Comparison of ENCODE assay signal across 18 cellular contexts in the genomic region with DNA sequence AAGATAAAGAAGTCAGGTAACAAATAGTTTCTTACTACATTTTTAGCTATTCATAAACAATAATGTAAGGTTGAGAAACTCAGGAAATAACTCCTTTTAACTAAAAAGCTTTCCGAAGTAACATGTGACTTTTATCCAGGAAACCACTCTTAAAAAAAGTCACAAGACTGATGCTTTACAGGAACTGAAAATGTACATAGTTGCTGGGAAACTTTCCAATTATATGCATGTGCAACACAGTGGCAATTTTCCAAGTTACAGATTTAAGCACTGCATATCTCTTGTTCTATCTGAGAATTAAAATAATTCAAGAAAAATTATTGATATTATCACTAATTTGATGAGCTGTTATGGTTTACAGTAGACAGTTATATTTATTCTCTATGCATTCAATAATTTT.
A peak's percentile ranks its signal among the peaks of the same experiment; 100 is the strongest.
DNase-seq lines count a peak whose midpoint lies in the region; ATAC-seq, FAIRE-seq and TF ChIP-seq lines count a peak whose summit lies in the region.
"Had no signal": no experiment of that assay in that cellular context is flagged by ENCODE, and none has a peak within 500 bp of the region (broad histone marks: within the 10 kb centered on the region; RNA-seq: fewer than 3 reads in every experiment).

No MANE protein-coding gene starts in this region.

- H3K36me3 ChIP-seq in BLaER1 treated with 17β-estradiol and CSF1 and Interleukin-3, amounts not matched to agents 10 nM and 100 nM, result no peaks in the 10 kb centered on the region; a peak in 1 of 22 replicates
- H3K36me3 ChIP-seq in hepatocyte (replicated peaks; ENCODE audit: insufficient read depth, low read depth) (no peaks in the 10 kb centered on the region), kidney (ENCODE audit: control insufficient read depth in 1 of 2, insufficient read depth in 2 of 2, low read length in 2 of 2) (no peaks in the 10 kb centered on the region), body of pancreas (replicated peaks in 1 of 2; ENCODE audit: insufficient read depth in 1 of 2, low read depth in 2 of 2) (no peaks in the 10 kb centered on the region)
- H3K36me3 ChIP-seq: colonic mucosa, pancreas had no signal

- no peaks in the 10 kb centered on the region for H3K9me2 ChIP-seq in hepatocyte (replicated peaks; ENCODE audit: insufficient read depth)

- 56% methylated on average over 1 of the region's 1 CpG for WGBS in hepatocyte (ENCODE audit: low lambda C conversion rate, missing lambda C conversion rate)
- 9 to 16% methylated on average over 1 of the region's 1 CpG for WGBS in body of pancreas, 2 donors

- peak overlapping the region in 10 of 11 experiments; percentile 18 to 70 (median 50); a peak in 17 of 22 replicates for H3K4me2 ChIP-seq in BLaER1 treated with 17β-estradiol and CSF1 and Interleukin-3, amounts not matched to agents 10 nM and 100 nM
- no peak overlapping the region for H3K4me2 ChIP-seq in hepatocyte

- no peaks in the 10 kb centered on the region for H3K79me2 ChIP-seq in hepatocyte

- FAIRE-seq in kidney (lab: Jason Lieb, UNC), result no peak
- FAIRE-seq: endometrium, GM18507 had no signal

- no peak overlapping the region for H3K4me3 ChIP-seq in BLaER1 treated with 17β-estradiol and CSF1 and Interleukin-3, amounts not matched to agents 10 nM and 100 nM
- no peak overlapping the region for H3K4me3 ChIP-seq in hepatocyte
- no peak overlapping the region for H3K4me3 ChIP-seq in kidney (ENCODE audit: low read length in 2 of 2)
- no peak overlapping the region for H3K4me3 ChIP-seq in body of pancreas
- H3K4me3 ChIP-seq: colonic mucosa, pancreas had no signal

- intact Hi-C loops in kidney (cut with DNase I) (no loop called here), body of pancreas (cut with DNase I) (no loop called here)

- H3K9ac ChIP-seq in BLaER1 treated with 17β-estradiol and CSF1 and Interleukin-3, amounts not matched to agents 10 nM and 100 nM, result peak overlapping the region in 4 of 11 experiments; percentile 7 to 71 (median 66); a peak in 7 of 22 replicates
- H3K9ac ChIP-seq in kidney (ENCODE audit: low read length in 2 of 2), result no peak overlapping the region

- peak overlapping the region in 9 of 11 experiments; percentile 61 to 95 (median 79); a peak in 19 of 22 replicates for H3K27ac ChIP-seq in BLaER1 treated with 17β-estradiol and CSF1 and Interleukin-3, amounts not matched to agents 10 nM and 100 nM
- peak overlapping the region; percentile 25 for H3K27ac ChIP-seq in hepatocyte
- H3K27ac ChIP-seq in kidney (ENCODE audit: low read depth in 2 of 2, low read length in 2 of 2), result no peak overlapping the region
- H3K27ac ChIP-seq in body of pancreas, result no peak overlapping the region
- H3K27ac ChIP-seq: colonic mucosa, pancreas had no signal

- in situ Hi-C loops in KBM-7 (cut with MboI; ENCODE audit: low pct_unique_long_range_greater_than_20kb, low sequenced_read_pairs), result no loop called here

- DNase-seq in KBM-7 (peak; percentile 18), NOMO-1 treated with dmso at 0.1 percent for 144 hours (lab: John Stamatoyannopoulos, UW; ENCODE audit: unreplicated experiment) (peak; percentile 53), hepatocyte (ENCODE audit: low spot score) (peak; percentile 24), GM20000 (ENCODE audit: low spot score) (no peak), kidney (no peak), body of pancreas (no peak)
- DNase-seq: Caco-2; colonic mucosa; natural killer cell; NCI-H1048; NCI-H226; pancreas; SHP77; stimulated activated naive B cell treated with anti-CD40 and anti-IgM and Interleukin-4, amounts not matched to agents 10 μg/mL and 1 μg/mL and 100 μg/mL, for 72 hours; T-helper 17 cell had no signal

- H3K27me3 ChIP-seq in BLaER1 treated with 17β-estradiol and CSF1 and Interleukin-3, amounts not matched to agents 10 nM and 100 nM, result no peaks in the 10 kb centered on the region
- H3K27me3 ChIP-seq in hepatocyte (no peaks in the 10 kb centered on the region), body of pancreas (no peaks in the 10 kb centered on the region)
- H3K27me3 ChIP-seq: colonic mucosa, pancreas had no signal

- peaks cover 0 to 50% (median 0%) of the 10 kb centered on the region in 11 experiments; a peak in 4 of 22 replicates for H3K9me3 ChIP-seq in BLaER1 treated with 17β-estradiol and CSF1 and Interleukin-3, amounts not matched to agents 10 nM and 100 nM (replicated peaks in 1 of 11)
- H3K9me3 ChIP-seq in hepatocyte (ENCODE audit: low read depth) (no peaks in the 10 kb centered on the region), kidney (ENCODE audit: control insufficient read depth in 1 of 2, low read length in 2 of 2) (no peaks in the 10 kb centered on the region), body of pancreas (no peaks in the 10 kb centered on the region)
- H3K9me3 ChIP-seq: Caco-2, colonic mucosa, pancreas had no signal

- no peaks in the 10 kb centered on the region for H4K20me1 ChIP-seq in BLaER1 treated with 17β-estradiol and CSF1 and Interleukin-3, amounts not matched to agents 10 nM and 100 nM
- no peaks in the 10 kb centered on the region for H4K20me1 ChIP-seq in hepatocyte (ENCODE audit: insufficient read depth, poor library complexity, severe bottlenecking)

- H2AFZ ChIP-seq in hepatocyte, result no peak overlapping the region

- TF ChIP-seq POLR2A in body of pancreas (IDR thresholded peaks at IDR 0.05), result no peak

- H3K4me1 ChIP-seq in BLaER1 treated with 17β-estradiol and CSF1 and Interleukin-3, amounts not matched to agents 10 nM and 100 nM, result peaks cover 8 to 37% (median 26%) of the 10 kb centered on the region in 10 experiments; a peak in 18 of 20 replicates
- H3K4me1 ChIP-seq in hepatocyte (ENCODE audit: insufficient read depth) (peaks cover 5% of the 10 kb centered on the region), kidney (ENCODE audit: control insufficient read depth in 1 of 2, insufficient read depth in 1 of 2, low read depth in 1 of 2, low read length in 2 of 2) (no peaks in the 10 kb centered on the region), body of pancreas (no peaks in the 10 kb centered on the region)
- H3K4me1 ChIP-seq: Caco-2, colonic mucosa, pancreas had no signal

- no peak for ATAC-seq in body of pancreas
- ATAC-seq: natural killer cell; stimulated activated naive B cell treated with anti-CD40 and anti-IgM and Interleukin-4, amounts not matched to agents 10 μg/mL and 1 μg/mL and 100 μg/mL, for 72 hours; T-helper 17 cell had no signal

- TF ChIP-seq CTCF in hepatocyte (IDR thresholded peaks at IDR 0.05; ENCODE audit: poor library complexity), result no peak
- TF ChIP-seq CTCF in GM20000 (IDR thresholded peaks at IDR 0.05; ENCODE audit: extremely low read depth, missing control alignments), result no peak
- TF ChIP-seq CTCF in kidney (IDR thresholded peaks at IDR 0.05; ENCODE audit: borderline replicate concordance, extremely low read depth, insufficient read depth), result no peak
- no peak for TF ChIP-seq CTCF in body of pancreas (IDR thresholded peaks at IDR 0.05)

Comparison
In these comparisons a context has a peak if more than half of its experiments do, and no peak if none do; other contexts are left out.
1. H3K27ac ChIP-seq: peak in BLaER1 treated with 17β-estradiol and CSF1 and Interleukin-3, amounts not matched to agents 10 nM and 100 nM (9 of 11) and hepatocyte (single experiment); none in kidney (0 of 2) and body of pancreas (0 of 4).
2. DNase-seq: peak in KBM-7 (single experiment), NOMO-1 treated with dmso at 0.1 percent for 144 hours (single experiment) and hepatocyte (single experiment); none in GM20000 (single experiment), kidney (single experiment) and body of pancreas (0 of 4).